ENCODE assay signal across 14 cellular contexts in genomic region chr22:17063372-17064106, GRCh38. TPM values are rescaled to one million over a fixed set of nuclear protein-coding genes. Genes with fewer than 3 reads are reported as not detected.
DNase-seq lines count a peak whose midpoint lies in the region; ATAC-seq and TF ChIP-seq lines count a peak whose summit lies in the region.
"Had no signal": no experiment of that assay in that cellular context is flagged by ENCODE, and none has a peak within 500 bp of the region (broad histone marks: within the 10 kb centered on the region; RNA-seq: fewer than 3 reads in every experiment).

No MANE protein-coding gene starts in this region.

- H3K36me3 ChIP-seq in body of pancreas (replicated peaks in 1 of 2; ENCODE audit: insufficient read depth in 1 of 2, low read depth in 2 of 2) (no peaks in the 10 kb centered on the region), tibial nerve (no peaks in the 10 kb centered on the region)

- peaks cover 9% of the 10 kb centered on the region for H3K4me1 Mint-ChIP-seq in activated naive CD4-positive, alpha-beta T cell treated with anti-CD3 and anti-CD28 coated beads for 36 hours (ENCODE audit: low read depth)
- H3K4me1 Mint-ChIP-seq: WTC11 had no signal

- ATAC-seq in activated naive CD4-positive, alpha-beta T cell treated with anti-CD3 and anti-CD28 coated beads, Interleukin-2, amount 50 U/mL, for 72 hours, result no peak
- ATAC-seq in body of pancreas (peak; percentile 27), left lobe of liver (peak; percentile 63), GM18520 (IDR thresholded peaks at IDR 0.05; ENCODE audit: unreplicated experiment) (no peak), GM19023 (IDR thresholded peaks at IDR 0.05; ENCODE audit: unreplicated experiment) (no peak)
- ATAC-seq: natural killer cell treated with Interleukin-12 subunit alpha and Interleukin-12 subunit beta and Interleukin-15 and Interleukin-18, amount 100 ng/mL, for 72 hours; WTC11 had no signal

- TF ChIP-seq EP300 in tibial nerve (IDR thresholded peaks at IDR 0.05), result peak; percentile 53 to 63

- H3K27ac Mint-ChIP-seq in activated naive CD4-positive, alpha-beta T cell treated with anti-CD3 and anti-CD28 coated beads for 36 hours, result no peak overlapping the region
- H3K27ac Mint-ChIP-seq in activated naive CD4-positive, alpha-beta T cell treated with anti-CD3 and anti-CD28 coated beads, Interleukin-2, amount 50 U/mL, for 72 hours, result no peak overlapping the region
- H3K27ac Mint-ChIP-seq: natural killer cell treated with Interleukin-12 subunit alpha and Interleukin-12 subunit beta and Interleukin-15 and Interleukin-18, amount 100 ng/mL, for 72 hours; WTC11 had no signal

- H3K36me3 Mint-ChIP-seq in activated naive CD4-positive, alpha-beta T cell treated with anti-CD3 and anti-CD28 coated beads for 36 hours (ENCODE audit: low read depth), result no peaks in the 10 kb centered on the region
- H3K36me3 Mint-ChIP-seq in activated naive CD4-positive, alpha-beta T cell treated with anti-CD3 and anti-CD28 coated beads, Interleukin-2, amount 50 U/mL, for 72 hours, result no peaks in the 10 kb centered on the region
- H3K36me3 Mint-ChIP-seq: natural killer cell treated with Interleukin-12 subunit alpha and Interleukin-12 subunit beta and Interleukin-15 and Interleukin-18, amount 100 ng/mL, for 72 hours; WTC11 had no signal

- H3K4me3 Mint-ChIP-seq in activated naive CD4-positive, alpha-beta T cell treated with anti-CD3 and anti-CD28 coated beads for 36 hours, result no peak overlapping the region
- H3K4me3 Mint-ChIP-seq: natural killer cell treated with Interleukin-12 subunit alpha and Interleukin-12 subunit beta and Interleukin-15 and Interleukin-18, amount 100 ng/mL, for 72 hours; WTC11 had no signal

- no peaks in the 10 kb centered on the region for H3K9me3 Mint-ChIP-seq in activated naive CD4-positive, alpha-beta T cell treated with anti-CD3 and anti-CD28 coated beads for 36 hours
- no peaks in the 10 kb centered on the region for H3K9me3 Mint-ChIP-seq in activated naive CD4-positive, alpha-beta T cell treated with anti-CD3 and anti-CD28 coated beads, Interleukin-2, amount 50 U/mL, for 72 hours
- H3K9me3 Mint-ChIP-seq: natural killer cell treated with Interleukin-12 subunit alpha and Interleukin-12 subunit beta and Interleukin-15 and Interleukin-18, amount 100 ng/mL, for 72 hours; WTC11 had no signal

- CTCF ChIA-PET in activated naive CD4-positive, alpha-beta T cell treated with anti-CD3 and anti-CD28 coated beads for 36 hours (lab: Charles Lee), result interaction anchor here (0.7 to 1.7 kb wide), 4 partner anchors 105 to 438 kb away, joined by 4 to 9 read pairs (median 4); no protein-coding TSS in a partner anchor

- no peaks in the 10 kb centered on the region for H3K27me3 Mint-ChIP-seq in activated naive CD4-positive, alpha-beta T cell treated with anti-CD3 and anti-CD28 coated beads for 36 hours (ENCODE audit: low read depth)

- H3K27ac ChIP-seq in body of pancreas, result no peak overlapping the region
- H3K27ac ChIP-seq in tibial nerve, result peak overlapping the region in 2 of 4 donors; percentile 49 to 52

- TF ChIP-seq CTCF in body of pancreas (IDR thresholded peaks at IDR 0.05) (no peak), tibial nerve (IDR thresholded peaks at IDR 0.05) (no peak)

- intact Hi-C loops in activated naive CD4-positive, alpha-beta T cell treated with anti-CD3 and anti-CD28 coated beads for 36 hours (cut with micrococcal nuclease), result no loop called here
- intact Hi-C loops in body of pancreas (cut with DNase I), result no loop called here

- DNase-seq in activated naive CD4-positive, alpha-beta T cell treated with anti-CD3 and anti-CD28 coated beads for 36 hours, result peak; percentile 35
- no peak for DNase-seq in activated naive CD4-positive, alpha-beta T cell treated with anti-CD3 and anti-CD28 coated beads, Interleukin-2, amount 50 U/mL, for 72 hours (ENCODE audit: low spot score in 2 of 2)
- DNase-seq in body of pancreas, result peak in 2 of 4 donors; percentile 25 to 38
- no peak for DNase-seq in left lobe of liver (ENCODE audit: low spot score)
- peak in 1 of 2 donors; percentile 29 for DNase-seq in tibial nerve (ENCODE audit: low spot score in 2 of 2)
- DNase-seq in NOMO-1 treated with DMSO at 0.1 percent for 48 hours (lab: John Stamatoyannopoulos, UW; ENCODE audit: unreplicated experiment), result no peak
- DNase-seq: KBM-7, kidney glomerular epithelial cell, NCI-H1694 treated with DMSO at 0.1 percent for 48 hours had no signal

- H3K27me3 ChIP-seq in body of pancreas, result no peaks in the 10 kb centered on the region
- no peaks in the 10 kb centered on the region for H3K27me3 ChIP-seq in tibial nerve

- H3K9me3 ChIP-seq in body of pancreas (no peaks in the 10 kb centered on the region), tibial nerve (no peaks in the 10 kb centered on the region)

- H3K4me3 ChIP-seq in body of pancreas (no peak overlapping the region), tibial nerve (no peak overlapping the region)

- H3K4me1 ChIP-seq in body of pancreas (no peaks in the 10 kb centered on the region), tibial nerve (peaks cover 0 to 7% (median 0%) of the 10 kb centered on the region in 4 donors)

- no peak for TF ChIP-seq POLR2A in body of pancreas (IDR thresholded peaks at IDR 0.05)
- TF ChIP-seq POLR2A in tibial nerve (IDR thresholded peaks at IDR 0.05), result no peak

- 45 to 46% methylated on average over 10 of the region's 10 CpGs for WGBS in body of pancreas, 2 donors
- 35 to 52% methylated on average over 10 of the region's 10 CpGs for WGBS in tibial nerve, 2 donors

RNA-seq across cellular contexts. Expression of gene IL17RA, which starts 21.3 kb away (rescaled TPM):
- total RNA-seq in activated naive CD4-positive, alpha-beta T cell treated with anti-CD3 and anti-CD28 coated beads for 36 hours, result 10 to 100 TPM; 10.2 to 10.7 TPM
- total RNA-seq in activated naive CD4-positive, alpha-beta T cell treated with anti-CD3 and anti-CD28 coated beads, Interleukin-2, amount 50 U/mL, for 72 hours, result 10 to 100 TPM; 12.4 to 16.3 TPM
- 10 to 100 TPM in 1 of 2 donors, 1 to 10 TPM in 1; 8.3 to 13.8 TPM for total RNA-seq in body of pancreas
- 11.1 TPM for total RNA-seq in left lobe of liver
- 10 to 100 TPM; 17.8 to 24.6 (median 20.0) TPM for total RNA-seq in tibial nerve

RNA-seq across cellular contexts. Expression of gene GAB4, which starts 55.5 kb away (rescaled TPM):
- not detected for total RNA-seq in activated naive CD4-positive, alpha-beta T cell treated with anti-CD3 and anti-CD28 coated beads for 36 hours
- total RNA-seq in activated naive CD4-positive, alpha-beta T cell treated with anti-CD3 and anti-CD28 coated beads, Interleukin-2, amount 50 U/mL, for 72 hours, result not detected
- total RNA-seq in body of pancreas (not detected), left lobe of liver (not detected), tibial nerve (under 1 TPM in 2 of 4 donors, not detected in 2; 0.21 to 0.22 TPM)
- total RNA-seq: natural killer cell treated with Interleukin-12 subunit alpha and Interleukin-12 subunit beta and Interleukin-15 and Interleukin-18, amount 100 ng/mL, for 72 hours; SK-MEL-5 had no signal

RNA-seq across cellular contexts. Expression of gene TMEM121B, which starts 57.6 kb away (rescaled TPM):
- under 1 TPM; 0.19 to 0.22 TPM for total RNA-seq in activated naive CD4-positive, alpha-beta T cell treated with anti-CD3 and anti-CD28 coated beads for 36 hours
- under 1 TPM; 0.05 to 0.10 TPM for total RNA-seq in activated naive CD4-positive, alpha-beta T cell treated with anti-CD3 and anti-CD28 coated beads, Interleukin-2, amount 50 U/mL, for 72 hours
- total RNA-seq in body of pancreas (under 1 TPM in 1 of 2 donors, not detected in 1; 0.26 TPM), left lobe of liver (0.10 TPM), tibial nerve (1 to 10 TPM in 1 of 4 donors, under 1 TPM in 3; under 0.01 to 1.2 (median 0.75) TPM)

Comparison
In these comparisons a context has a peak if more than half of its experiments do, and no peak if none do; other contexts are left out.
1. ATAC-seq: peak in body of pancreas (single experiment) and left lobe of liver (single experiment); none in activated naive CD4-positive, alpha-beta T cell treated with anti-CD3 and anti-CD28 coated beads, Interleukin-2, amount 50 U/mL, for 72 hours (0 of 2), GM18520 (single experiment) and GM19023 (single experiment).